26 cellular contexts compared by ENCODE assay signal in the genomic region with DNA sequence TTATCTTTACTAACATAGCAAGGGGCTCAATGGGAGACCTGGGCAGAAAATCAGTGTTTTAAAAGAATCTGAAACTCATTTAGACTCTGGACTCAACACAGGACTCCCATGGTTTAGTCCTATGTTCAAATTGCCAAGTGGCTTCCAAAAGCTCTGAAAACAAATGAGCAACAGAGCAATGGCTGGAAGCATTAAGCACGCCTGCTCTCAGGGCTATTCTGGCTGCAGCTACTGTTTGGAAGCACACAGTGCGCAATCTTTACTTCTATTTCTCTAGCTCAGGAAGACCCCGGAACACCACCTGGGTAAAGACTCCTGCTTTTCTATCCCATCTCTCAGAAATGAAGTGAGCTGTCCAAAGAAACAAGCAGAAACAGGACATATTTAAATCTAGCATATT.
DNase-seq lines count a peak whose midpoint lies in the region; ATAC-seq and TF ChIP-seq lines count a peak whose summit lies in the region.
"Had no signal": no experiment of that assay in that cellular context is flagged by ENCODE, and none has a peak within 500 bp of the region (broad histone marks: within the 10 kb centered on the region; RNA-seq: fewer than 3 reads in every experiment).

No MANE protein-coding gene starts in this region.

- no peak overlapping the region for H3K4me3 ChIP-seq in endodermal cell (ENCODE audit: low read length)
- H3K4me3 ChIP-seq: GM12878, GM23248 had no signal

- H3K9me3 Mint-ChIP-seq in endodermal cell (no peaks in the 10 kb centered on the region), neural crest cell (no peaks in the 10 kb centered on the region)
- H3K9me3 Mint-ChIP-seq in stimulated activated naive CD8-positive, alpha-beta T cell treated with anti-CD3 and anti-CD28 coated beads, Interleukin-15, amount 100 ng/mL, for 72 hours, result no peaks in the 10 kb centered on the region
- H3K9me3 Mint-ChIP-seq: CD14-positive monocyte had no signal

- H3K36me3 ChIP-seq in endodermal cell (ENCODE audit: control insufficient read depth, insufficient read depth, low read length), result peaks cover 64% of the 10 kb centered on the region

- TF ChIP-seq CTCF in endodermal cell (conservative IDR thresholded peaks at IDR 0.05), result no peak
- no peak for TF ChIP-seq CTCF in neural crest cell (conservative IDR thresholded peaks at IDR 0.05)

- H3K4me1 ChIP-seq in endodermal cell (ENCODE audit: control insufficient read depth, insufficient read depth, low read length), result peaks cover 12% of the 10 kb centered on the region

- peak overlapping the region; percentile 70 for H3K27ac Mint-ChIP-seq in endodermal cell
- H3K27ac Mint-ChIP-seq in neural crest cell (ENCODE audit: unreplicated experiment), result peak overlapping the region; percentile 45
- no peak overlapping the region for H3K27ac Mint-ChIP-seq in stimulated activated naive CD8-positive, alpha-beta T cell treated with anti-CD3 and anti-CD28 coated beads, Interleukin-15, amount 100 ng/mL, for 72 hours

- WGBS in endodermal cell (ENCODE audit: insufficient coverage in 1 of 2, insufficient read length in 1 of 2), 2 experiments, result 95% methylated on average over 3 of the region's 3 CpGs; no CpG with 5 or more reads in 1 of the 2 experiments

- no peak overlapping the region for H3K9ac ChIP-seq in endodermal cell (ENCODE audit: extremely low read depth, low read length, poor library complexity, severe bottlenecking)
- H3K9ac ChIP-seq: GM23248 had no signal

- no peak for ATAC-seq in GM19467 (IDR thresholded peaks at IDR 0.05; ENCODE audit: unreplicated experiment)
- no peak for ATAC-seq in stimulated activated naive CD8-positive, alpha-beta T cell treated with anti-CD3 and anti-CD28 coated beads, Interleukin-15, amount 100 ng/mL, for 72 hours
- ATAC-seq: GM12878, HCT116, Right ventricle myocardium inferior had no signal

- no peaks in the 10 kb centered on the region for H3K27me3 Mint-ChIP-seq in endodermal cell (ENCODE audit: insufficient read depth)
- no peaks in the 10 kb centered on the region for H3K27me3 Mint-ChIP-seq in neural crest cell (ENCODE audit: low read depth)
- H3K27me3 Mint-ChIP-seq in stimulated activated naive CD8-positive, alpha-beta T cell treated with anti-CD3 and anti-CD28 coated beads, Interleukin-15, amount 100 ng/mL, for 72 hours, result no peaks in the 10 kb centered on the region

- H3K27ac ChIP-seq in endodermal cell (ENCODE audit: low read depth, low read length), result no peak overlapping the region
- H3K27ac ChIP-seq in temporal lobe (ENCODE audit: low read depth, low read length), result peak overlapping the region; percentile 88
- H3K27ac ChIP-seq: 22Rv1, GM23248 had no signal

- H3K36me3 Mint-ChIP-seq in endodermal cell (ENCODE audit: low read depth), result peaks cover 27% of the 10 kb centered on the region
- peaks cover 16% of the 10 kb centered on the region for H3K36me3 Mint-ChIP-seq in neural crest cell (ENCODE audit: low read depth)

- no peaks in the 10 kb centered on the region for H3K9me3 ChIP-seq in endodermal cell (ENCODE audit: control insufficient read depth, low read length)

- H3K4me1 Mint-ChIP-seq in endodermal cell, result peaks cover 39% of the 10 kb centered on the region
- peaks cover 7% of the 10 kb centered on the region for H3K4me1 Mint-ChIP-seq in neural crest cell
- no peaks in the 10 kb centered on the region for H3K4me1 Mint-ChIP-seq in stimulated activated naive CD8-positive, alpha-beta T cell treated with anti-CD3 and anti-CD28 coated beads, Interleukin-15, amount 100 ng/mL, for 72 hours

- no peaks in the 10 kb centered on the region for H3K27me3 ChIP-seq in endodermal cell (ENCODE audit: control insufficient read depth, insufficient read depth, low read length, poor library complexity, severe bottlenecking)

- DNase-seq in DMS79 treated with DMSO at 0.1 percent for 48 hours (lab: John Stamatoyannopoulos, UW), result peak; percentile 33
- no peak for DNase-seq in DMS79 (lab: John Stamatoyannopoulos, UW)
- peak; percentile 31 for DNase-seq in endodermal cell
- no peak for DNase-seq in neural crest cell (ENCODE audit: low read depth, low spot score)
- no peak for DNase-seq in stimulated activated naive CD8-positive, alpha-beta T cell treated with anti-CD3 and anti-CD28 coated beads, Interleukin-15, amount 100 ng/mL, for 72 hours
- DNase-seq in SW480 (ENCODE audit: low spot score), result no peak
- DNase-seq: AML-193; COR-L47; DMS 273 treated with DMSO at 0.1 percent for 48 hours; GM23248; Kasumi-1; MM.1S; NCI-H1092 treated with DMSO at 0.1 percent for 48 hours; NCI-H146; NCI-H2029 treated with DMSO at 0.1 percent for 48 hours; NCI-H2171; NCI-H446; NCI-H69; NK-92 treated with Interleukin-12 subunit alpha and Interleukin-12 subunit beta, amount 100 ng/mL, for 24 hours had no signal

- no peak overlapping the region for H3K4me3 Mint-ChIP-seq in endodermal cell
- no peak overlapping the region for H3K4me3 Mint-ChIP-seq in neural crest cell
- H3K4me3 Mint-ChIP-seq in stimulated activated naive CD8-positive, alpha-beta T cell treated with anti-CD3 and anti-CD28 coated beads, Interleukin-15, amount 100 ng/mL, for 72 hours, result no peak overlapping the region
- H3K4me3 Mint-ChIP-seq: CD14-positive monocyte had no signal

Comparison
In these comparisons a context has a peak if more than half of its experiments do, and no peak if none do; other contexts are left out.
1. DNase-seq: peak in DMS79 treated with DMSO at 0.1 percent for 48 hours (single experiment) and endodermal cell (single experiment); none in DMS79 (single experiment), neural crest cell (single experiment), stimulated activated naive CD8-positive, alpha-beta T cell treated with anti-CD3 and anti-CD28 coated beads, Interleukin-15, amount 100 ng/mL, for 72 hours (0 of 2) and SW480 (single experiment).
2. H3K27ac Mint-ChIP-seq: peak in endodermal cell (single experiment) and neural crest cell (single experiment); none in stimulated activated naive CD8-positive, alpha-beta T cell treated with anti-CD3 and anti-CD28 coated beads, Interleukin-15, amount 100 ng/mL, for 72 hours (0 of 2).